ENCODE assay signal across 5 cellular contexts in genomic region chr4:7712021-7712420, GRCh38.
"Had no signal": no experiment of that assay in that cellular context is flagged by ENCODE, and none has a peak within 500 bp of the region (broad histone marks: within the 10 kb centered on the region; RNA-seq: fewer than 3 reads in every experiment).

No MANE protein-coding gene starts in this region.

- DNase-seq: H9, HCEC 1CT, IMR-90 had no signal

- H3K4me2 ChIP-seq: GM23338 had no signal

- ATAC-seq: GM23338, K562 had no signal

- H3K9me3 Mint-ChIP-seq: GM23338, H9 had no signal

- H2AFZ ChIP-seq: GM23338 had no signal

- H3K4me1 Mint-ChIP-seq: GM23338 had no signal

- H3K4me3 ChIP-seq: GM23338, K562 had no signal

- H3K4me3 Mint-ChIP-seq: GM23338, H9 had no signal

- H3K27ac Mint-ChIP-seq: GM23338, H9 had no signal
